8 cellular contexts compared by ENCODE assay signal in genomic region chr7:10939237-10939910, GRCh38. TPM values are rescaled to one million over a fixed set of nuclear protein-coding genes. Genes with fewer than 3 reads are reported as not detected.
A peak's percentile ranks its signal among the peaks of the same experiment; 100 is the strongest.
DNase-seq lines count a peak whose midpoint lies in the region; ATAC-seq and TF ChIP-seq lines count a peak whose summit lies in the region.

No MANE protein-coding gene starts in this region.

- ATAC-seq in GM18858 (IDR thresholded peaks at IDR 0.05; ENCODE audit: unreplicated experiment): no peak

- H3K9me3 Mint-ChIP-seq in activated naive CD4-positive, alpha-beta T cell treated with anti-CD3 and anti-CD28 coated beads for 36 hours: no peaks in the 10 kb centered on the region

- no peak for TF ChIP-seq CTCF in GM13977 (IDR thresholded peaks at IDR 0.05; ENCODE audit: extremely low read depth, insufficient read depth, missing control alignments)

- intact Hi-C loops in activated naive CD4-positive, alpha-beta T cell treated with anti-CD3 and anti-CD28 coated beads for 36 hours (cut with micrococcal nuclease): no loop called here

- H3K4me3 Mint-ChIP-seq in activated naive CD4-positive, alpha-beta T cell treated with anti-CD3 and anti-CD28 coated beads for 36 hours: no peak overlapping the region

- DNase-seq in GM13977 (ENCODE audit: low spot score) (peak; percentile 25), HAP-1 (ENCODE audit: low spot score in 2 of 2) (no peak), MV-4-11 (lab: John Stamatoyannopoulos, UW) (peak; percentile 15), KG1 (lab: John Stamatoyannopoulos, UW) (no peak)
- DNase-seq in activated naive CD4-positive, alpha-beta T cell treated with anti-CD3 and anti-CD28 coated beads for 36 hours: no peak

- peak overlapping the region; percentile 96 for H3K27ac ChIP-seq in duodenal mucosa (ENCODE audit: low read depth, low read length)

- H3K36me3 Mint-ChIP-seq in activated naive CD4-positive, alpha-beta T cell treated with anti-CD3 and anti-CD28 coated beads for 36 hours (ENCODE audit: low read depth): peaks cover 17% of the 10 kb centered on the region

- no peaks in the 10 kb centered on the region for H3K27me3 Mint-ChIP-seq in activated naive CD4-positive, alpha-beta T cell treated with anti-CD3 and anti-CD28 coated beads for 36 hours (ENCODE audit: low read depth)

- H3K9ac ChIP-seq in duodenal mucosa (ENCODE audit: low read depth in 1 of 2, low read length in 2 of 2) (peak overlapping the region; percentile 92 to 96), mucosa of stomach (ENCODE audit: low read length) (peak overlapping the region; percentile 97)

- H3K9me3 ChIP-seq in HAP-1: no peaks in the 10 kb centered on the region
- H3K9me3 ChIP-seq in duodenal mucosa (ENCODE audit: control insufficient read depth in 1 of 2, low read length in 2 of 2): no peaks in the 10 kb centered on the region
- H3K9me3 ChIP-seq in mucosa of stomach (ENCODE audit: control insufficient read depth, low read length): no peaks in the 10 kb centered on the region

- H3K4me3 ChIP-seq in HAP-1: peak overlapping the region; percentile 77
- H3K4me3 ChIP-seq in duodenal mucosa (ENCODE audit: low read depth in 1 of 2, low read length in 2 of 2): peak overlapping the region; percentile 95
- H3K4me3 ChIP-seq in mucosa of stomach (ENCODE audit: low read length): peak overlapping the region; percentile 94

- H3K27me3 ChIP-seq in HAP-1 (ENCODE audit: low read depth): no peaks in the 10 kb centered on the region
- no peaks in the 10 kb centered on the region for H3K27me3 ChIP-seq in duodenal mucosa (ENCODE audit: control insufficient read depth in 1 of 2, insufficient read depth in 2 of 2, low read length in 2 of 2)
- H3K27me3 ChIP-seq in mucosa of stomach (ENCODE audit: control insufficient read depth, insufficient read depth, low read length): no peaks in the 10 kb centered on the region

- in situ Hi-C loops in GM13977 (cut with MboI; ENCODE audit: low pct_unique_long_range_greater_than_20kb, low sequenced_read_pairs, unreplicated experiment): no loop called here
- in situ Hi-C loops in HAP-1 (cut with MboI; ENCODE audit: low sequenced_read_pairs): no loop called here

- peaks cover 31% of the 10 kb centered on the region for H3K4me1 Mint-ChIP-seq in activated naive CD4-positive, alpha-beta T cell treated with anti-CD3 and anti-CD28 coated beads for 36 hours (ENCODE audit: low read depth)

- CTCF ChIA-PET in activated naive CD4-positive, alpha-beta T cell treated with anti-CD3 and anti-CD28 coated beads for 36 hours (lab: Charles Lee): interaction anchor here (0.7 kb wide), 1 partner anchor 272 kb away, joined by 3 read pairs; no protein-coding TSS in a partner anchor

- peaks cover 41% of the 10 kb centered on the region for H3K36me3 ChIP-seq in HAP-1 (replicated peaks)
- peaks cover 7 to 27% of the 10 kb centered on the region in 2 donors for H3K36me3 ChIP-seq in duodenal mucosa (ENCODE audit: control insufficient read depth in 1 of 2, insufficient read depth in 2 of 2, low read length in 2 of 2)
- H3K36me3 ChIP-seq in mucosa of stomach (ENCODE audit: control insufficient read depth, insufficient read depth, low read length): peaks cover 5% of the 10 kb centered on the region

- peaks cover 5% of the 10 kb centered on the region; the same call in 1 of the 2 replicates for H3K4me1 ChIP-seq in HAP-1
- H3K4me1 ChIP-seq in duodenal mucosa (ENCODE audit: control insufficient read depth in 1 of 2, insufficient read depth in 2 of 2, low read length in 2 of 2): peaks cover 12 to 15% of the 10 kb centered on the region in 2 donors
- no peaks in the 10 kb centered on the region for H3K4me1 ChIP-seq in mucosa of stomach (ENCODE audit: control insufficient read depth, insufficient read depth, low read length)

- H3K27ac Mint-ChIP-seq in activated naive CD4-positive, alpha-beta T cell treated with anti-CD3 and anti-CD28 coated beads for 36 hours: no peak overlapping the region

RNA-seq across cellular contexts. Expression of gene PHF14, which starts 34.3 kb away (rescaled TPM):
- 10 to 100 TPM; 26.0 to 28.1 TPM for total RNA-seq in activated naive CD4-positive, alpha-beta T cell treated with anti-CD3 and anti-CD28 coated beads for 36 hours

Comparison
In these comparisons a context has a peak if more than half of its experiments do, and no peak if none do; other contexts are left out.
1. DNase-seq: peak in GM13977 (single experiment) and MV-4-11 (single experiment); none in HAP-1 (0 of 2), activated naive CD4-positive, alpha-beta T cell treated with anti-CD3 and anti-CD28 coated beads for 36 hours (single experiment) and KG1 (single experiment).
2. Peak in every context shown above with its lines, with median percentiles within 50 percentile points of each other: H3K4me3 ChIP-seq.